ENCODE assay signal across 8 cellular contexts in genomic region chr15:43105077-43105769, GRCh38. TPM values are rescaled to one million over a fixed set of nuclear protein-coding genes. Genes with fewer than 3 reads are reported as not detected.
DNase-seq lines count a peak whose midpoint lies in the region; ATAC-seq and TF ChIP-seq lines count a peak whose summit lies in the region.

No MANE protein-coding gene starts in this region.

- DNase-seq in stimulated activated CD4-positive, alpha-beta T cell treated with anti-CD3 and anti-CD28 coated beads, Interleukin-15, amount 100 ng/mL, for 24 hours = peak; percentile 13
- DNase-seq in stimulated activated CD4-positive, alpha-beta T cell treated with anti-CD3 and anti-CD28 coated beads, Interleukin-4, amount 100 ng/mL, for 1 hour = no peak
- DNase-seq in HT-29 (ENCODE audit: low spot score) = peak; percentile 61
- peak; percentile 2 to 7 for DNase-seq in activated CD4-positive, alpha-beta T cell treated with anti-CD3 and anti-CD28 coated beads, Interleukin-2, amount 50 U/mL, for 24 hours (ENCODE audit: low read depth in 1 of 2, low spot score in 1 of 2)
- no peak for DNase-seq in esophagus muscularis mucosa (ENCODE audit: extremely low spot score)
- peak; percentile 16 for DNase-seq in natural killer cell
- no peak for DNase-seq in mesenteric fat pad (ENCODE audit: low spot score)
- no peak for DNase-seq in middle frontal gyrus (ENCODE audit: extremely low spot score, low spot score)

- 8% methylated on average over 12 of the region's 12 CpGs for WGBS in esophagus muscularis mucosa

- TF ChIP-seq CTCF in esophagus muscularis mucosa (IDR thresholded peaks at IDR 0.05) = no peak
- TF ChIP-seq CTCF in natural killer cell (IDR thresholded peaks at IDR 0.05) = no peak

- TF ChIP-seq POLR2A in esophagus muscularis mucosa (IDR thresholded peaks at IDR 0.05; ENCODE audit: low read depth) = no peak

- no peak for TF ChIP-seq EP300 in esophagus muscularis mucosa (IDR thresholded peaks at IDR 0.05)

- peak; percentile 27 to 34 (median 28) for ATAC-seq in natural killer cell

- H3K27ac ChIP-seq in esophagus muscularis mucosa (replicated peaks in 1 of 4) = peak overlapping the region; percentile 80 to 87 (median 87)

- H3K27me3 Mint-ChIP-seq in natural killer cell (ENCODE audit: low read depth in 2 of 2) = peaks cover 2 to 6% of the 10 kb centered on the region in 2 donors

- peaks cover 5 to 14% (median 10%) of the 10 kb centered on the region in 4 donors for H3K36me3 ChIP-seq in esophagus muscularis mucosa

- H3K4me1 Mint-ChIP-seq in natural killer cell = peaks cover 58% of the 10 kb centered on the region in 2 donors

- intact Hi-C loops in esophagus muscularis mucosa (cut with DNase I) (no loop called here), natural killer cell (cut with micrococcal nuclease) (loop anchor here (5.0 kb wide), 1 partner anchor 82 kb away; the partner anchor contains the start of gene CCNDBP1)

- peak overlapping the region; percentile 99 to 100 for H3K27ac Mint-ChIP-seq in natural killer cell

- no peaks in the 10 kb centered on the region for H3K36me3 Mint-ChIP-seq in natural killer cell

- no peaks in the 10 kb centered on the region for H3K9me3 Mint-ChIP-seq in natural killer cell

- peak overlapping the region; percentile 98 for H3K4me3 Mint-ChIP-seq in natural killer cell

- H3K9me3 ChIP-seq in esophagus muscularis mucosa = no peaks in the 10 kb centered on the region

- peaks cover 23 to 41% (median 40%) of the 10 kb centered on the region in 4 donors for H3K4me1 ChIP-seq in esophagus muscularis mucosa

- peak overlapping the region; percentile 66 to 87 (median 79) for H3K4me3 ChIP-seq in esophagus muscularis mucosa

- no peaks in the 10 kb centered on the region for H3K27me3 ChIP-seq in esophagus muscularis mucosa

RNA-seq across cellular contexts. Expression of gene UBR1, which starts 0.6 kb away (rescaled TPM):
- total RNA-seq in HT-29 (2014; rRNA removed; shearing (Covaris generic)) = 20.2 and 23.6 TPM in 2 replicates
- total RNA-seq in esophagus muscularis mucosa (10 to 100 TPM; 21.3 to 40.7 (median 28.7) TPM), natural killer cell (10 to 100 TPM; 54.3 to 70.5 (median 61.4) TPM), mesenteric fat pad (40.2 TPM)

RNA-seq across cellular contexts. Expression of gene TMEM62, which starts 28.2 kb away (rescaled TPM):
- 61.4 and 66.1 TPM in 2 replicates for total RNA-seq in HT-29 (2014; rRNA removed; shearing (Covaris generic))
- 10 to 100 TPM; 21.5 to 32.0 (median 25.4) TPM for total RNA-seq in esophagus muscularis mucosa
- total RNA-seq in natural killer cell = 10 to 100 TPM; 39.4 to 43.8 (median 40.8) TPM
- 25.2 TPM for total RNA-seq in mesenteric fat pad

Comparison
In these comparisons a context has a peak if more than half of its experiments do, and no peak if none do; other contexts are left out.
1. DNase-seq: peak in stimulated activated CD4-positive, alpha-beta T cell treated with anti-CD3 and anti-CD28 coated beads, Interleukin-15, amount 100 ng/mL, for 24 hours (single experiment), HT-29 (single experiment), activated CD4-positive, alpha-beta T cell treated with anti-CD3 and anti-CD28 coated beads, Interleukin-2, amount 50 U/mL, for 24 hours (2 of 2) and natural killer cell (single experiment); none in stimulated activated CD4-positive, alpha-beta T cell treated with anti-CD3 and anti-CD28 coated beads, Interleukin-4, amount 100 ng/mL, for 1 hour (single experiment), esophagus muscularis mucosa (single experiment), mesenteric fat pad (single experiment) and middle frontal gyrus (single experiment).